ENCODE assay signal across 31 cellular contexts in the genomic region with DNA sequence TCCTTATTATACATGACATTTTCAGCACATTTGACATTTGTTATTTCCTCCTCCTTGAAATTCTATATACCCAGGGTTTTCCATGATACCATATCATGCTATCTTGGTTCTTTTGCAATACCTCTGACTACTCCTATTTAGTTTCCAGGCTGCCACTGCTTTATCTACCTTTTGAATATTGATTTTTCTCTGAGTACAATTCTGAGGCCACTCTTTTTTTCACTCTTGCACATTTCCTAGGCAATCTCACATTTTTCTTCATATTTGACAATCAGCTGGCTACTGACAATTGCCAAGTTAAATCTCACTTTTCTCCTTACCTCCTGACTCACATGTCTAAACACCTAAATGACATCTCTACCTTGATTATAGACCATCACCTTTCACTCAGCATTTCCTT.
"Had no signal": no experiment of that assay in that cellular context is flagged by ENCODE, and none has a peak within 500 bp of the region (broad histone marks: within the 10 kb centered on the region; RNA-seq: fewer than 3 reads in every experiment).

No MANE protein-coding gene starts in this region.

- DNase-seq: activated B cell treated with CpG ODN at 0.5 μM for 24 hours; activated CD4-positive, alpha-beta memory T cell treated with anti-CD3 and anti-CD28 coated beads for 36 hours; activated CD4-positive, alpha-beta T cell treated with anti-CD3 and anti-CD28 coated beads for 4 hours; activated CD4-positive, alpha-beta T cell treated with anti-CD3 and anti-CD28 coated beads, Interleukin-2, amount 50 U/mL, for 1 hour; activated CD4-positive, CD25-positive, alpha-beta regulatory T cell treated with anti-CD3 and anti-CD28 coated beads, Interleukin-2, amount 50 U/mL, for 72 hours; activated CD8-positive, alpha-beta memory T cell treated with anti-CD3 and anti-CD28 coated beads, Interleukin-2, amount 50 U/mL, for 4 hours; activated gamma-delta T cell treated with Interleukin-2 at 50 U/mL for 16 hours; activated naive CD4-positive, alpha-beta T cell treated with anti-CD3 and anti-CD28 coated beads for 36 hours; activated T-cell treated with anti-CD3 and anti-CD28 coated beads for 4 hours; activated T-cell treated with anti-CD3 and anti-CD28 coated beads, Interleukin-2, amount 50 U/mL, for 4 hours; adrenal gland; caudate nucleus; Kasumi-1; MG63; NCI-H1048; NCI-H1105 treated with DMSO at 0.1 percent for 48 hours; NCI-H1436; NCI-H1694; NCI-H1930; NCI-H2081 treated with DMSO at 0.1 percent for 48 hours; NCI-H345; NCI-H524 treated with DMSO at 0.1 percent for 48 hours; Right ventricle myocardium superior; SW 1271; T-helper 1 cell; T-helper 2 cell; T-helper 9 cell had no signal

- H3K36me3 ChIP-seq: adrenal gland, MG63 had no signal

- H3K27ac ChIP-seq: adrenal gland, VCaP had no signal

- H3K9me3 ChIP-seq: adrenal gland, MG63 had no signal

- H3K4me3 ChIP-seq: adrenal gland, MG63 had no signal

- ATAC-seq: activated naive CD4-positive, alpha-beta T cell treated with anti-CD3 and anti-CD28 coated beads, Interleukin-2, amount 50 U/mL, for 72 hours; activated T-cell treated with anti-CD3 and anti-CD28 coated beads, Interleukin-2, amount 50 U/mL, for 4 hours had no signal

- FAIRE-seq: astrocyte, bronchial epithelial cell had no signal

- H3K27me3 ChIP-seq: adrenal gland, MG63 had no signal
